ENCODE assay signal across 17 cellular contexts in genomic region chr12:68885381-68885780, GRCh38. TPM values are rescaled to one million over a fixed set of nuclear protein-coding genes. Genes with fewer than 3 reads are reported as not detected.
DNase-seq lines count a peak whose midpoint lies in the region; ATAC-seq and TF ChIP-seq lines count a peak whose summit lies in the region.
"Had no signal": no experiment of that assay in that cellular context is flagged by ENCODE, and none has a peak within 500 bp of the region (broad histone marks: within the 10 kb centered on the region; RNA-seq: fewer than 3 reads in every experiment).

No MANE protein-coding gene starts in this region.

- WGBS in endodermal cell (ENCODE audit: insufficient coverage in 1 of 2, insufficient read length in 1 of 2), 2 experiments, result 92 to 95% methylated on average over 3 of the region's 3 CpGs

- no peaks in the 10 kb centered on the region for H3K27me3 ChIP-seq in endodermal cell (ENCODE audit: control insufficient read depth, insufficient read depth, low read length, poor library complexity, severe bottlenecking)

- H3K36me3 Mint-ChIP-seq in activated naive CD4-positive, alpha-beta T cell treated with anti-CD3 and anti-CD28 coated beads, Interleukin-2, amount 50 U/mL, for 24 hours, result peaks cover 4% of the 10 kb centered on the region
- no peaks in the 10 kb centered on the region for H3K36me3 Mint-ChIP-seq in activated naive CD4-positive, alpha-beta T cell treated with anti-CD3 and anti-CD28 coated beads, Interleukin-2, amount 10 ng/mL, durations not matched to agents 7 days and 5 days
- no peaks in the 10 kb centered on the region for H3K36me3 Mint-ChIP-seq in endodermal cell (ENCODE audit: low read depth)
- H3K36me3 Mint-ChIP-seq: CD8-positive, alpha-beta T cell had no signal

- no peak overlapping the region for H3K27ac ChIP-seq in endodermal cell (ENCODE audit: low read depth, low read length)
- H3K27ac ChIP-seq: 22Rv1, A549 had no signal

- H3K9me3 ChIP-seq in endodermal cell (ENCODE audit: control insufficient read depth, low read length), result no peaks in the 10 kb centered on the region
- H3K9me3 ChIP-seq: A549 had no signal

- no peak overlapping the region for H3K4me3 Mint-ChIP-seq in activated naive CD4-positive, alpha-beta T cell treated with anti-CD3 and anti-CD28 coated beads, Interleukin-2, amount 50 U/mL, for 24 hours
- no peak overlapping the region for H3K4me3 Mint-ChIP-seq in activated naive CD4-positive, alpha-beta T cell treated with anti-CD3 and anti-CD28 coated beads, Interleukin-2, amount 10 ng/mL, durations not matched to agents 7 days and 5 days
- no peak overlapping the region for H3K4me3 Mint-ChIP-seq in endodermal cell
- H3K4me3 Mint-ChIP-seq: CD8-positive, alpha-beta T cell; GM23338; IgD-negative memory B cell had no signal

- no peak for DNase-seq in activated naive CD4-positive, alpha-beta T cell treated with anti-CD3 and anti-CD28 coated beads, Interleukin-2, amount 10 ng/mL, durations not matched to agents 7 days and 5 days
- DNase-seq in NAMALWA (ENCODE audit: low spot score), result peak; percentile 39
- DNase-seq in endodermal cell, result peak; percentile 45
- DNase-seq in GF-D8 (lab: John Stamatoyannopoulos, UW), result no peak
- no peak for DNase-seq in middle frontal gyrus (ENCODE audit: extremely low spot score, low spot score)
- DNase-seq: AML-193; Calu3; CD8-positive, alpha-beta T cell; DMS53; DND-41; KBM-7 had no signal

- no peak for TF ChIP-seq CTCF in endodermal cell (conservative IDR thresholded peaks at IDR 0.05)

- H3K27me3 Mint-ChIP-seq in activated naive CD4-positive, alpha-beta T cell treated with anti-CD3 and anti-CD28 coated beads, Interleukin-2, amount 50 U/mL, for 24 hours, result no peaks in the 10 kb centered on the region
- no peaks in the 10 kb centered on the region for H3K27me3 Mint-ChIP-seq in activated naive CD4-positive, alpha-beta T cell treated with anti-CD3 and anti-CD28 coated beads, Interleukin-2, amount 10 ng/mL, durations not matched to agents 7 days and 5 days
- no peaks in the 10 kb centered on the region for H3K27me3 Mint-ChIP-seq in endodermal cell (ENCODE audit: insufficient read depth)
- H3K27me3 Mint-ChIP-seq: IgD-negative memory B cell had no signal

- H3K4me1 Mint-ChIP-seq in activated naive CD4-positive, alpha-beta T cell treated with anti-CD3 and anti-CD28 coated beads, Interleukin-2, amount 50 U/mL, for 24 hours, result no peaks in the 10 kb centered on the region
- H3K4me1 Mint-ChIP-seq in activated naive CD4-positive, alpha-beta T cell treated with anti-CD3 and anti-CD28 coated beads, Interleukin-2, amount 10 ng/mL, durations not matched to agents 7 days and 5 days, result peaks cover 6% of the 10 kb centered on the region
- peaks cover 3% of the 10 kb centered on the region for H3K4me1 Mint-ChIP-seq in endodermal cell
- H3K4me1 Mint-ChIP-seq: GM23338 had no signal

- H3K27ac Mint-ChIP-seq in activated naive CD4-positive, alpha-beta T cell treated with anti-CD3 and anti-CD28 coated beads, Interleukin-2, amount 50 U/mL, for 24 hours, result peak overlapping the region; percentile 53
- H3K27ac Mint-ChIP-seq in activated naive CD4-positive, alpha-beta T cell treated with anti-CD3 and anti-CD28 coated beads, Interleukin-2, amount 10 ng/mL, durations not matched to agents 7 days and 5 days, result no peak overlapping the region
- no peak overlapping the region for H3K27ac Mint-ChIP-seq in endodermal cell
- H3K27ac Mint-ChIP-seq: CD8-positive, alpha-beta T cell; GM23338; IgD-negative memory B cell had no signal

- peaks cover 1% of the 10 kb centered on the region for H3K4me1 ChIP-seq in endodermal cell (ENCODE audit: control insufficient read depth, insufficient read depth, low read length)
- H3K4me1 ChIP-seq: A549 had no signal

- no peak for ATAC-seq in HG02623 (IDR thresholded peaks at IDR 0.05; ENCODE audit: unreplicated experiment)
- ATAC-seq: A549; CD8-positive, alpha-beta T cell; GM23338 had no signal

- no peaks in the 10 kb centered on the region for H3K36me3 ChIP-seq in endodermal cell (ENCODE audit: control insufficient read depth, insufficient read depth, low read length)

- H3K9me3 Mint-ChIP-seq in activated naive CD4-positive, alpha-beta T cell treated with anti-CD3 and anti-CD28 coated beads, Interleukin-2, amount 50 U/mL, for 24 hours, result no peaks in the 10 kb centered on the region
- H3K9me3 Mint-ChIP-seq in activated naive CD4-positive, alpha-beta T cell treated with anti-CD3 and anti-CD28 coated beads, Interleukin-2, amount 10 ng/mL, durations not matched to agents 7 days and 5 days, result peaks cover 2% of the 10 kb centered on the region
- H3K9me3 Mint-ChIP-seq in endodermal cell, result no peaks in the 10 kb centered on the region
- H3K9me3 Mint-ChIP-seq: GM23338 had no signal

- CTCF ChIA-PET in activated naive CD4-positive, alpha-beta T cell treated with anti-CD3 and anti-CD28 coated beads, Interleukin-2, amount 10 ng/mL, durations not matched to agents 7 days and 5 days (lab: Charles Lee), result no interaction called here

- H3K9ac ChIP-seq in endodermal cell (ENCODE audit: extremely low read depth, low read length, poor library complexity, severe bottlenecking), result no peak overlapping the region

- no peak overlapping the region for H3K4me3 ChIP-seq in endodermal cell (ENCODE audit: low read length)
- H3K4me3 ChIP-seq: A549, GM23338 had no signal

RNA-seq across cellular contexts. Expression of gene CPM, which starts 47.6 kb away (rescaled TPM):
- under 1 TPM; 0.80 to 0.86 TPM for total RNA-seq in endodermal cell
- 1.1 TPM for polyA plus RNA-seq in endodermal cell (2013, experiment 1 of 2)
- 0.58 TPM for polyA plus RNA-seq in endodermal cell (2013, experiment 2 of 2)

Comparison
In these comparisons a context has a peak if more than half of its experiments do, and no peak if none do; other contexts are left out.
1. DNase-seq: peak in NAMALWA (single experiment) and endodermal cell (single experiment); none in activated naive CD4-positive, alpha-beta T cell treated with anti-CD3 and anti-CD28 coated beads, Interleukin-2, amount 10 ng/mL, durations not matched to agents 7 days and 5 days (single experiment), GF-D8 (single experiment) and middle frontal gyrus (single experiment).